ENCODE assay signal across 15 cellular contexts in the genomic region with DNA sequence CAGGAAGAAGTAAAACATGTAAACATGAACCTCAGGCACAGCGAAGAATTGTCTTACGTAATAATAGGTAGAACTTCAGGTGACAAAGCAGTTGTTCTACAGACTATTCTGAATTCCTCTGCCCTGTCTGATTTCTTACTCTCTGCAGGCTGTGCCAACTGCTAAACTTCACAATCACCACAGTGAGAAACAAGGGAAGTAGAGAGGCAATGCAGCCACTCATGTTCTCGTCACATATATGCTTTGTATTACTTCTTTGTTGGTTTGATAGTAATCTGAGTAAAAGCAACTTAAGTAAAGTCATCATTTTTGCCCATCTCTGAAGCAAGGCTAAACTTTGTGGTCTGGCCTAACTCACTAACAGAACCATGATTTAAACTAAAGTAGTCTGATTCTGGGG. TPM values are rescaled to one million over a fixed set of nuclear protein-coding genes. Genes with fewer than 3 reads are reported as not detected.
DNase-seq lines count a peak whose midpoint lies in the region; ATAC-seq, FAIRE-seq and TF ChIP-seq lines count a peak whose summit lies in the region.
"Had no signal": no experiment of that assay in that cellular context is flagged by ENCODE, and none has a peak within 500 bp of the region (broad histone marks: within the 10 kb centered on the region; RNA-seq: fewer than 3 reads in every experiment).

No MANE protein-coding gene starts in this region.

- no peak for ATAC-seq in HepG2
- ATAC-seq in right lobe of liver, result no peak
- ATAC-seq in naive thymus-derived CD4-positive, alpha-beta T cell, result no peak
- ATAC-seq: K562 had no signal

- peak overlapping the region in 5 of 9 donors; percentile 4 to 70 (median 14) for H3K27ac Mint-ChIP-seq in naive thymus-derived CD4-positive, alpha-beta T cell
- H3K27ac Mint-ChIP-seq: B cell, H9 had no signal

- intact Hi-C loops in HepG2 (cut with micrococcal nuclease; ENCODE audit: unreplicated experiment), result no loop called here
- intact Hi-C loops in right lobe of liver (cut with DNase I), result no loop called here
- intact Hi-C loops in naive thymus-derived CD4-positive, alpha-beta T cell (cut with micrococcal nuclease), result no loop called here

- H3K27ac ChIP-seq in HepG2 (ENCODE audit: extremely low read length, insufficient read depth, low read length) (no peak overlapping the region), right lobe of liver (no peak overlapping the region)
- H3K27ac ChIP-seq in naive thymus-derived CD4-positive, alpha-beta T cell (ENCODE audit: low read depth, low read length), result no peak overlapping the region
- H3K27ac ChIP-seq: BLaER1 treated with 17β-estradiol and CSF1 and Interleukin-3, amounts not matched to agents 10 nM and 100 nM had no signal

- H3K9me3 Mint-ChIP-seq in naive thymus-derived CD4-positive, alpha-beta T cell, result peaks cover 0 to 3% (median 0%) of the 10 kb centered on the region in 11 donors
- H3K9me3 Mint-ChIP-seq: H9 had no signal

- TF ChIP-seq RAD21 in HepG2 (CRISPR knock-in tag; IDR thresholded peaks at IDR 0.05), result no peak

- no peak overlapping the region for H3K4me2 ChIP-seq in HepG2 (ENCODE audit: low read depth, low read length)
- H3K4me2 ChIP-seq: BLaER1 treated with 17β-estradiol and CSF1 and Interleukin-3, amounts not matched to agents 10 nM and 100 nM had no signal

- H3K36me3 ChIP-seq in HepG2 (replicated peaks in 1 of 2; ENCODE audit: control insufficient read depth in 1 of 2, insufficient read depth in 2 of 2, low read length in 2 of 2) (no peaks in the 10 kb centered on the region), right lobe of liver (no peaks in the 10 kb centered on the region)
- peaks cover 0 to 10% (median 0%) of the 10 kb centered on the region in 3 experiments for H3K36me3 ChIP-seq in naive thymus-derived CD4-positive, alpha-beta T cell (ENCODE audit: control insufficient read depth in 2 of 3, insufficient read depth in 3 of 3, low read length in 3 of 3)

- WGBS in HepG2 (ENCODE audit: low lambda C conversion rate), result 96% methylated on average over 3 of the region's 3 CpGs
- 96% methylated on average over 3 of the region's 3 CpGs for WGBS in right lobe of liver (ENCODE audit: insufficient coverage, low coverage, low lambda C conversion rate, missing lambda C conversion rate)

- POLR2A ChIA-PET in HepG2 (lab: Yijun Ruan, JAX), result no interaction called here
- POLR2A ChIA-PET in naive thymus-derived CD4-positive, alpha-beta T cell (lab: Charles Lee), result no interaction called here

- in situ Hi-C loops in HepG2 (cut with HindIII; ENCODE audit: extremely low pct_ligation_motif_present, low pct_unique_long_range_greater_than_20kb), result no loop called here

- no peak overlapping the region for H3K9ac ChIP-seq in HepG2 (ENCODE audit: insufficient read depth, low read depth, low read length)
- H3K9ac ChIP-seq: BLaER1 treated with 17β-estradiol and CSF1 and Interleukin-3, amounts not matched to agents 10 nM and 100 nM had no signal

- H3K4me3 ChIP-seq in HepG2 (replicated peaks in 1 of 3; ENCODE audit: insufficient read depth in 1 of 3, low read depth in 2 of 3, low read length in 3 of 3), result no peak overlapping the region
- H3K4me3 ChIP-seq in right lobe of liver, result no peak overlapping the region
- no peak overlapping the region for H3K4me3 ChIP-seq in naive thymus-derived CD4-positive, alpha-beta T cell (ENCODE audit: low read length)
- H3K4me3 ChIP-seq: BLaER1 treated with 17β-estradiol and CSF1 and Interleukin-3, amounts not matched to agents 10 nM and 100 nM; K562 had no signal

- H2AFZ ChIP-seq in HepG2 (ENCODE audit: low read length), result no peak overlapping the region

- no peak for TF ChIP-seq EP300 in HepG2 (IDR thresholded peaks at IDR 0.05; ENCODE audit: low read depth in 2 of 2, low read length in 2 of 2)
- no peak for TF ChIP-seq EP300 in HepG2 (CRISPR knock-in tag; IDR thresholded peaks at IDR 0.05; ENCODE audit: borderline replicate concordance)

- H3K79me2 ChIP-seq in HepG2 (ENCODE audit: insufficient read depth, low read length), result no peaks in the 10 kb centered on the region

- DNase-seq in HepG2 (ENCODE audit: low spot score), result no peak
- DNase-seq in right lobe of liver, result no peak
- DNase-seq in H54 (ENCODE audit: insufficient read length, low spot score), result no peak
- DNase-seq in naive thymus-derived CD4-positive, alpha-beta T cell, result no peak
- no peak for DNase-seq in NCI-H2227 (lab: John Stamatoyannopoulos, UW; ENCODE audit: unreplicated experiment)
- no peak for DNase-seq in NCI-H2171 (lab: John Stamatoyannopoulos, UW)
- DNase-seq: Caco-2, DMS153, DMS79, GDM1, GOT3, H9 had no signal

- peaks cover 4 to 43% (median 34%) of the 10 kb centered on the region in 5 donors for H3K36me3 Mint-ChIP-seq in naive thymus-derived CD4-positive, alpha-beta T cell

- H3K9me3 ChIP-seq in HepG2 (ENCODE audit: low read length) (no peaks in the 10 kb centered on the region), right lobe of liver (no peaks in the 10 kb centered on the region)
- H3K9me3 ChIP-seq in naive thymus-derived CD4-positive, alpha-beta T cell (ENCODE audit: control insufficient read depth in 2 of 3, low read length in 3 of 3), result no peaks in the 10 kb centered on the region
- H3K9me3 ChIP-seq: BLaER1 treated with 17β-estradiol and CSF1 and Interleukin-3, amounts not matched to agents 10 nM and 100 nM; Caco-2 had no signal

- CTCF ChIA-PET in HepG2 (lab: Yijun Ruan, JAX; ENCODE audit: low intra/inter-chr PET ratio, low total read pairs), result no interaction called here
- CTCF ChIA-PET in naive thymus-derived CD4-positive, alpha-beta T cell (lab: Charles Lee), result no interaction called here

- no peaks in the 10 kb centered on the region for H3K27me3 Mint-ChIP-seq in naive thymus-derived CD4-positive, alpha-beta T cell
- H3K27me3 Mint-ChIP-seq: B cell had no signal

- no peak for TF ChIP-seq CTCF in HepG2 (CRISPR knock-in tag; IDR thresholded peaks at IDR 0.05)
- no peak for TF ChIP-seq CTCF in right lobe of liver (IDR thresholded peaks at IDR 0.05)

- H3K4me1 ChIP-seq in HepG2 (ENCODE audit: insufficient read depth, low read length), result no peaks in the 10 kb centered on the region
- H3K4me1 ChIP-seq in right lobe of liver, result no peaks in the 10 kb centered on the region
- no peaks in the 10 kb centered on the region for H3K4me1 ChIP-seq in naive thymus-derived CD4-positive, alpha-beta T cell (ENCODE audit: control insufficient read depth in 2 of 2, insufficient read depth in 2 of 2, low read length in 2 of 2)
- H3K4me1 ChIP-seq: BLaER1 treated with 17β-estradiol and CSF1 and Interleukin-3, amounts not matched to agents 10 nM and 100 nM; Caco-2 had no signal

- FAIRE-seq in HepG2 (lab: Jason Lieb, UNC), result no peak
- peak; percentile 6 for FAIRE-seq in H54 (lab: Jason Lieb, UNC)
- FAIRE-seq: K562 had no signal

- H4K20me1 ChIP-seq in HepG2 (ENCODE audit: insufficient read depth, low read length), result no peaks in the 10 kb centered on the region
- H4K20me1 ChIP-seq: BLaER1 treated with 17β-estradiol and CSF1 and Interleukin-3, amounts not matched to agents 10 nM and 100 nM had no signal

- H3K4me3 Mint-ChIP-seq in naive thymus-derived CD4-positive, alpha-beta T cell, result no peak overlapping the region
- H3K4me3 Mint-ChIP-seq: B cell, H9 had no signal

- H3K4me1 Mint-ChIP-seq in naive thymus-derived CD4-positive, alpha-beta T cell, result peaks cover 0 to 43% (median 33%) of the 10 kb centered on the region in 7 donors
- H3K4me1 Mint-ChIP-seq: B cell had no signal

- H3K27me3 ChIP-seq in HepG2 (ENCODE audit: control insufficient read depth in 1 of 2, insufficient read depth in 2 of 2, low read length in 2 of 2), result no peaks in the 10 kb centered on the region
- no peaks in the 10 kb centered on the region for H3K27me3 ChIP-seq in right lobe of liver
- H3K27me3 ChIP-seq in naive thymus-derived CD4-positive, alpha-beta T cell (ENCODE audit: control insufficient read depth in 2 of 2, insufficient read depth in 2 of 2, low read length in 2 of 2), result no peaks in the 10 kb centered on the region
- H3K27me3 ChIP-seq: BLaER1 treated with 17β-estradiol and CSF1 and Interleukin-3, amounts not matched to agents 10 nM and 100 nM had no signal

- BruUV-seq in HepG2 (replicated peaks; lab: Mats Ljungman, UMichigan), result no TSS peak

- TF ChIP-seq POLR2A in HepG2 (IDR thresholded peaks at IDR 0.05; ENCODE audit: insufficient read depth in 1 of 2, low read depth in 2 of 2, low read length in 2 of 2) (no peak), right lobe of liver (IDR thresholded peaks at IDR 0.05) (no peak), H54 (IDR thresholded peaks at IDR 0.05; ENCODE audit: low read depth, low read length) (no peak)

TF ChIP-seq in HepG2, 621 proteins besides CTCF, POLR2A, EP300 and RAD21:
- no peak for TF ChIP-seq TARDBP (CRISPR knock-in tag; IDR thresholded peaks at IDR 0.05)
- TF ChIP-seq CEBPB (IDR thresholded peaks at IDR 0.05; ENCODE audit: borderline replicate concordance, low read depth, low read length), result peak; percentile 55
- no peak for TF ChIP-seq NFE2 (CRISPR knock-in tag; IDR thresholded peaks at IDR 0.05)
- no peak for TF ChIP-seq ZNF557 (CRISPR knock-in tag; IDR thresholded peaks at IDR 0.05)

RNA-seq across cellular contexts. Expression of a gene that starts 21.9 kb away (rescaled TPM):
- total RNA-seq in HepG2 (2016; rRNA removed; fragmentation: Illumina TruSeq; extraction: Trizol) (23.7 and 38.5 TPM in 2 replicates), right lobe of liver (10 to 100 TPM; 13.4 to 19.1 (median 16.1) TPM)
- total RNA-seq in HepG2 (2016; cell fraction: cytosol; rRNA removed; fragmentation: Illumina TruSeq; extraction: Trizol; ENCODE audit: low read depth), result 4.1 and 4.5 TPM in 2 replicates
- total RNA-seq in HepG2 (2016; cell fraction: insoluble cytoplasmic fraction; rRNA removed; fragmentation: Illumina TruSeq; extraction: Trizol), result 22.5 and 37.7 TPM in 2 replicates
- 5.2 and 7.3 TPM in 2 replicates for total RNA-seq in HepG2 (2016; cell fraction: membrane; rRNA removed; fragmentation: Illumina TruSeq; extraction: Trizol)
- 29.6 and 33.3 TPM in 2 replicates for total RNA-seq in HepG2 (2016; cell fraction: nucleus; rRNA removed; fragmentation: Illumina TruSeq; extraction: Trizol)
- 9.7 and 14.7 TPM in 2 replicates for polyA plus RNA-seq in HepG2 (2011; rRNA removed)
- polyA plus RNA-seq in HepG2 (2011; cell fraction: cytosol; rRNA removed), result 7.3 and 9.0 TPM in 2 replicates
- polyA plus RNA-seq in HepG2 (2011; cell fraction: nucleus; rRNA removed), result 1.7 and 2.8 TPM in 2 replicates
- 13.6 and 18.9 TPM in 2 replicates for polyA plus RNA-seq in HepG2 (2012)
- polyA plus RNA-seq in HepG2 (2016; cell fraction: cytosol; fragmentation: Illumina TruSeq; extraction: Trizol; ENCODE audit: low read depth), result 1.3 and 1.6 TPM in 2 replicates
- 18.6 and 19.0 TPM in 2 replicates for polyA plus RNA-seq in HepG2 (2016; cell fraction: insoluble cytoplasmic fraction; fragmentation: Illumina TruSeq; extraction: Trizol; ENCODE audit: low read depth)
- 1.9 and 3.0 TPM in 2 replicates for polyA plus RNA-seq in HepG2 (2016; cell fraction: membrane; fragmentation: Illumina TruSeq; extraction: Trizol; ENCODE audit: low read depth)
- polyA plus RNA-seq in HepG2 (2016; cell fraction: nucleus; fragmentation: Illumina TruSeq; extraction: Trizol; ENCODE audit: insufficient read depth, low read depth), result 29.3 and 33.8 TPM in 2 replicates
- 13.6 and 15.1 TPM in 2 replicates for polyA minus RNA-seq in HepG2 (2011; rRNA and poly(A)+ RNA removed; ENCODE audit: low replicate concordance)
- polyA minus RNA-seq in HepG2 (2011; cell fraction: cytosol; rRNA and poly(A)+ RNA removed), result 20.0 and 25.9 TPM in 2 replicates
- polyA minus RNA-seq in HepG2 (2011; cell fraction: nucleus; rRNA and poly(A)+ RNA removed), result 11.1 and 11.3 TPM in 2 replicates
- 10 to 100 TPM; 17.7 to 31.3 (median 20.6) TPM for total RNA-seq in naive thymus-derived CD4-positive, alpha-beta T cell
- polyA plus RNA-seq in naive thymus-derived CD4-positive, alpha-beta T cell, result 10 to 100 TPM; 46.3 to 50.4 TPM
